In the genomic region with DNA sequence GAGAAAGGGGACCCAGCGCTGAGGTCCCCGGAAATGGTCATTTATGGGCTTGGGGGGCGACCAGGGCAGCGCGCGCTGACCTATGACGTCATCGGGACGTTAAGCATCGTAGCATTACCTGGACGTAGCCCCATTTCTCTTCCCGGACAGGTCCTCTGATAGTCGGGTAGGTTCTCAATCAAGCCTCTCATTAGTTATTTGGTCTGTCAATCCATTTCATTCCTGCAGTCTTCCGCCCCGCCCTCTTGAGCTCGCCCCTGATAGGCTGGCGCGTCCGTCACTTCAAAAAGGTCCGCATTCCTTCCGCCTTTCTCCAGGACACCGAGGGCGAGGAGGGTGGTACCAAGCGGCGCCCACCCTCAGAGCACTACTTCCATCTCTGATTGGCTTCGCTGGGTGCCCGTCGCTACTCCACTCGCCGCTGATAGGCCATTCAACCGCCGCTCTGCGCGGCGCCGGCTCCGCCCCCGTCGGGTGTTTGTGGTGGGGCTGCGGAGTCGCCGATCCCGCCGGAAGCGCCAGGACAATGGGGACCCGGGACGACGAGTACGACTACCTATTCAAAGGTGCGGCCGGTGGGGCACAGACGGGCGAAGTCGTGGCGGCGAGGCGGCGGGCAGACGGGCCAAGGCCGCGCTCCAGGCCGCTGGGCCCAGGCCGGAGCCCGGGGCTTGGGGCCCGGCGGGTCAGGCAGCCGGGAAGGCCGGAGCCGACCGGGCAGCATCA, we compare ENCODE assay signal across 8 cellular contexts. TPM values are rescaled to one million over a fixed set of nuclear protein-coding genes. Genes with fewer than 3 reads are reported as not detected.
DNase-seq lines count a peak whose midpoint lies in the region; ATAC-seq, FAIRE-seq and TF ChIP-seq lines count a peak whose summit lies in the region.

Gene RAB11B, plus strand, starts transcription at position 470 of the 726 bp plus-strand sequence. Its CDS starts 57 bp downstream, at position 527.

- H3K4me3 Mint-ChIP-seq in T-cell: peak within 1 kb of the TSS; percentile 87 to 93 (median 92)

- H3K9ac ChIP-seq in parathyroid adenoma: peak within 1 kb of the TSS; percentile 93

- H3K4me1 ChIP-seq in cardiac muscle cell (ENCODE audit: low read depth) (no peaks in the 10 kb centered on the region), parathyroid adenoma (peaks cover 12% of the 10 kb centered on the region), tibial nerve (peaks cover 0 to 48% (median 43%) of the 10 kb centered on the region in 4 donors)

- H3K4me3 ChIP-seq in cardiac muscle cell: peak within 1 kb of the TSS; percentile 96
- H3K4me3 ChIP-seq in parathyroid adenoma (ENCODE audit: low read depth, low read length): peak within 1 kb of the TSS; percentile 93
- peak within 1 kb of the TSS; percentile 45 to 100 (median 98) for H3K4me3 ChIP-seq in tibial nerve

- H3K36me3 ChIP-seq in cardiac muscle cell (no peaks in the 10 kb centered on the region), parathyroid adenoma (ENCODE audit: control insufficient read depth, insufficient read depth, low read length) (no peaks in the 10 kb centered on the region), tibial nerve (peaks cover 0 to 17% (median 0%) of the 10 kb centered on the region in 3 donors)

- H3K27ac ChIP-seq in adipose tissue (ENCODE audit: low read depth, low read length): peak within 1 kb of the TSS; percentile 100
- peak within 1 kb of the TSS; percentile 100 for H3K27ac ChIP-seq in cardiac muscle cell
- H3K27ac ChIP-seq in parathyroid adenoma: peak within 1 kb of the TSS; percentile 94
- H3K27ac ChIP-seq in tibial nerve: peak within 1 kb of the TSS; percentile 100

- WGBS in adipose tissue, 3 donors: 0% methylated on average over 64 to 70 of the region's 70 CpGs
- 0 to 1% methylated on average over 50 to 59 of the region's 70 CpGs for WGBS in tibial nerve, 2 donors

- TF ChIP-seq EP300 in tibial nerve (IDR thresholded peaks at IDR 0.05): peak in 1 of 2 donors; percentile 75

- POLR2A ChIA-PET in T-cell (lab: Charles Lee): interaction anchor here in 1 of 2 donors (0.6 to 0.7 kb wide), 2 partner anchors 23 to 63 kb away, joined by 6 to 8 read pairs; no protein-coding TSS in a partner anchor

- TF ChIP-seq POLR2A in GM12891 (IDR thresholded peaks at IDR 0.05; ENCODE audit: low read depth, low read length): peak; percentile 16; the same call in 1 of the 2 replicates
- peak; percentile 55 to 74 for TF ChIP-seq POLR2A in tibial nerve (IDR thresholded peaks at IDR 0.05)

- H3K27me3 Mint-ChIP-seq in T-cell: no peaks in the 10 kb centered on the region

- peaks cover 8% of the 10 kb centered on the region for H3K36me3 Mint-ChIP-seq in T-cell

- H3K4me2 ChIP-seq in parathyroid adenoma (ENCODE audit: low read length): peak within 1 kb of the TSS; percentile 85

- H3K9me3 ChIP-seq in cardiac muscle cell (ENCODE audit: low read depth) (no peaks in the 10 kb centered on the region), parathyroid adenoma (ENCODE audit: control insufficient read depth, low read length) (no peaks in the 10 kb centered on the region), tibial nerve (no peaks in the 10 kb centered on the region)

- peak; percentile 99 for FAIRE-seq in GM12891 (lab: Jason Lieb, UNC)

- ATAC-seq in HG02840 (IDR thresholded peaks at IDR 0.05; ENCODE audit: low FRiP score, unreplicated experiment) (peak; percentile 92), T-cell (replicated peaks in 1 of 4) (peak; percentile 90 to 93 (median 92))

- H3K9me3 Mint-ChIP-seq in T-cell: no peaks in the 10 kb centered on the region

- CTCF ChIA-PET in T-cell (lab: Charles Lee): interaction anchor here in 1 of 2 donors (0.5 to 2.5 kb wide), 4 partner anchors 18 to 128 kb away, joined by 3 to 24 read pairs (median 4); partner anchors contain the start of gene MARCHF2

- peak within 1 kb of the TSS; percentile 95 for H3K27ac Mint-ChIP-seq in T-cell

- DNase-seq in GM12891 (ENCODE audit: insufficient read length, low spot score) (peak; percentile 94), NCI-H1436 treated with DMSO at 0.1 percent for 48 hours (lab: John Stamatoyannopoulos, UW) (peak; percentile 100), T-cell (peak; percentile 96 to 100 (median 99)), cardiac muscle cell (ENCODE audit: low read depth in 1 of 2, low spot score in 1 of 2) (peak; percentile 99 to 100), tibial nerve (ENCODE audit: low spot score in 2 of 2) (peak; percentile 99 to 100)

- H3K79me2 ChIP-seq in parathyroid adenoma: peaks cover 16% of the 10 kb centered on the region

- H3K27me3 ChIP-seq in cardiac muscle cell: no peaks in the 10 kb centered on the region
- H3K27me3 ChIP-seq in parathyroid adenoma (ENCODE audit: control insufficient read depth, insufficient read depth, low read length): no peaks in the 10 kb centered on the region
- no peaks in the 10 kb centered on the region for H3K27me3 ChIP-seq in tibial nerve

- TF ChIP-seq CTCF in cardiac muscle cell (IDR thresholded peaks at IDR 0.05; ENCODE audit: low read depth, low read length) (no peak), parathyroid adenoma (IDR thresholded peaks at IDR 0.05) (no peak), tibial nerve (IDR thresholded peaks at IDR 0.05) (peak in 2 of 5 experiments; percentile 35 to 51)

- H3K4me1 Mint-ChIP-seq in T-cell: peaks cover 21 to 39% (median 29%) of the 10 kb centered on the region in 3 donors

- peak within 1 kb of the TSS; percentile 78 for H2AFZ ChIP-seq in parathyroid adenoma

TF ChIP-seq in GM12891, 5 proteins besides CTCF, POLR2A, EP300 and RAD21:
- TF ChIP-seq TAF1 (IDR thresholded peaks at IDR 0.05; ENCODE audit: low read depth, low read length) (peak; percentile 48; the same call in 1 of the 2 replicates), PAX5 (IDR thresholded peaks at IDR 0.05; ENCODE audit: insufficient read depth, low read length, severe bottlenecking) (no peak), POU2F2 (IDR thresholded peaks at IDR 0.05; ENCODE audit: low read depth, low read length) (no peak), SPI1 (IDR thresholded peaks at IDR 0.05; ENCODE audit: low read depth, low read length) (0 out of 2 replicates have a peak, but pooled peaks have one; percentile 5), POLR2AphosphoS5 (IDR thresholded peaks at IDR 0.05; ENCODE audit: low read depth, low read length) (no peak)
TF ChIP-seq in GM12891: peak in this region for 2.

RNA-seq across cellular contexts. Expression of gene RAB11B, which starts in this region (rescaled TPM):
- 59.5 TPM for polyA plus RNA-seq in GM12891 (2012; ENCODE audit: low read depth, missing spikeins)
- total RNA-seq in T-cell (100 to 1,000 TPM in 3 of 5 donors, 10 to 100 TPM in 2; 87.5 to 125 (median 116) TPM), cardiac muscle cell (51.7 and 58.5 TPM in 2 replicates), tibial nerve (100 to 1,000 TPM in 1 of 4 donors, 10 to 100 TPM in 3; 35.6 to 147 (median 68.9) TPM)
- polyA plus RNA-seq in adipose tissue (100 to 1,000 TPM in 1 of 3 donors, 10 to 100 TPM in 2; 80.4 to 105 (median 86.1) TPM), cardiac muscle cell (221 and 286 TPM in 2 replicates)

Comparison
In these comparisons a context has a peak if more than half of its experiments do, and no peak if none do; other contexts are left out.
1. Peak in every context shown above with its lines: DNase-seq, ATAC-seq, H3K4me3 ChIP-seq and H3K27ac ChIP-seq.